ENCODE assay signal across 1 cellular context in genomic region chr10:119416855-119417254, GRCh38.
A peak's percentile ranks its signal among the peaks of the same experiment; 100 is the strongest.
TF ChIP-seq lines count a peak whose summit lies in the region.

No MANE protein-coding gene starts in this region.

TF ChIP-seq in HepG2, 621 proteins besides CTCF, POLR2A, EP300 and RAD21 (continued from another document and continues in another):
- TF ChIP-seq ZFYVE20 (CRISPR knock-in tag; IDR thresholded peaks at IDR 0.05; ENCODE audit: borderline replicate concordance, low read depth) = no peak
- TF ChIP-seq RAD51 (IDR thresholded peaks at IDR 0.05; ENCODE audit: borderline replicate concordance) = no peak
- TF ChIP-seq SMARCE1 (IDR thresholded peaks at IDR 0.05; ENCODE audit: borderline replicate concordance) = no peak
- no peak for TF ChIP-seq ZNF768 (CRISPR knock-in tag; IDR thresholded peaks at IDR 0.05)
- no peak for TF ChIP-seq RELA (CRISPR knock-in tag; IDR thresholded peaks at IDR 0.05)
- TF ChIP-seq CREB1 (IDR thresholded peaks at IDR 0.05) = no peak
- no peak for TF ChIP-seq CREB1 (CRISPR knock-in tag; IDR thresholded peaks at IDR 0.05)
- TF ChIP-seq FOXO1 (CRISPR knock-in tag; IDR thresholded peaks at IDR 0.05) = no peak; the same call in 1 of the 2 replicates
- no peak for TF ChIP-seq MXD1 (CRISPR knock-in tag; IDR thresholded peaks at IDR 0.05)
- TF ChIP-seq, protein P1, sequence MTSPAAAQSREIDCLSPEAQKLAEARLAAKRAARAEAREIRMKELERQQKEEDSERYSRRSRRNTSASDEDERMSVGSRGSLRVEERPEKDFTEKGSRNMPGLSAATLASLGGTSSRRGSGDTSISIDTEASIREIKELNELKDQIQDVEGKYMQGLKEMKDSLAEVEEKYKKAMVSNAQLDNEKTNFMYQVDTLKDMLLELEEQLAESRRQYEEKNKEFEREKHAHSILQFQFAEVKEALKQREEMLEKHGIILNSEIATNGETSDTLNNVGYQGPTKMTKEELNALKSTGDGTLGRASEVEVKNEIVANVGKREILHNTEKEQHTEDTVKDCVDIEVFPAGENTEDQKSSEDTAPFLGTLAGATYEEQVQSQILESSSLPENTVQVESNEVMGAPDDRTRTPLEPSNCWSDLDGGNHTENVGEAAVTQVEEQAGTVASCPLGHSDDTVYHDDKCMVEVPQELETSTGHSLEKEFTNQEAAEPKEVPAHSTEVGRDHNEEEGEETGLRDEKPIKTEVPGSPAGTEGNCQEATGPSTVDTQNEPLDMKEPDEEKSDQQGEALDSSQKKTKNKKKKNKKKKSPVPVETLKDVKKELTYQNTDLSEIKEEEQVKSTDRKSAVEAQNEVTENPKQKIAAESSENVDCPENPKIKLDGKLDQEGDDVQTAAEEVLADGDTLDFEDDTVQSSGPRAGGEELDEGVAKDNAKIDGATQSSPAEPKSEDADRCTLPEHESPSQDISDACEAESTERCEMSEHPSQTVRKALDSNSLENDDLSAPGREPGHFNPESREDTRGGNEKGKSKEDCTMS (CRISPR knock-in tag; conservative IDR thresholded peaks at IDR 0.05) = no peak
- TF ChIP-seq PRMT3 (CRISPR knock-in tag; IDR thresholded peaks at IDR 0.05; ENCODE audit: borderline replicate concordance, low read depth) = no peak
- TF ChIP-seq ZNF773 (CRISPR knock-in tag; IDR thresholded peaks at IDR 0.05; ENCODE audit: borderline replicate concordance) = no peak
- TF ChIP-seq ETV5 (CRISPR knock-in tag; IDR thresholded peaks at IDR 0.05; ENCODE audit: borderline replicate concordance) = no peak
- TF ChIP-seq ZNF781 (CRISPR knock-in tag; IDR thresholded peaks at IDR 0.05; ENCODE audit: borderline replicate concordance, not compliant biosample characterization) = no peak
- TF ChIP-seq ZNF607 (CRISPR knock-in tag; IDR thresholded peaks at IDR 0.05; ENCODE audit: borderline replicate concordance) = no peak
- TF ChIP-seq ETV6 (CRISPR knock-in tag; conservative IDR thresholded peaks at IDR 0.05) = no peak
- TF ChIP-seq ZNF75D (CRISPR knock-in tag; IDR thresholded peaks at IDR 0.05; ENCODE audit: borderline replicate concordance) = no peak
- no peak for TF ChIP-seq ZNF253 (CRISPR knock-in tag; IDR thresholded peaks at IDR 0.05; ENCODE audit: borderline replicate concordance)
- TF ChIP-seq, protein P2, sequence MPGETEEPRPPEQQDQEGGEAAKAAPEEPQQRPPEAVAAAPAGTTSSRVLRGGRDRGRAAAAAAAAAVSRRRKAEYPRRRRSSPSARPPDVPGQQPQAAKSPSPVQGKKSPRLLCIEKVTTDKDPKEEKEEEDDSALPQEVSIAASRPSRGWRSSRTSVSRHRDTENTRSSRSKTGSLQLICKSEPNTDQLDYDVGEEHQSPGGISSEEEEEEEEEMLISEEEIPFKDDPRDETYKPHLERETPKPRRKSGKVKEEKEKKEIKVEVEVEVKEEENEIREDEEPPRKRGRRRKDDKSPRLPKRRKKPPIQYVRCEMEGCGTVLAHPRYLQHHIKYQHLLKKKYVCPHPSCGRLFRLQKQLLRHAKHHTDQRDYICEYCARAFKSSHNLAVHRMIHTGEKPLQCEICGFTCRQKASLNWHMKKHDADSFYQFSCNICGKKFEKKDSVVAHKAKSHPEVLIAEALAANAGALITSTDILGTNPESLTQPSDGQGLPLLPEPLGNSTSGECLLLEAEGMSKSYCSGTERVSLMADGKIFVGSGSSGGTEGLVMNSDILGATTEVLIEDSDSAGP (CRISPR knock-in tag; IDR thresholded peaks at IDR 0.05; ENCODE audit: borderline replicate concordance) = peak; percentile 30; the same call in 1 of the 2 replicates
- peak; percentile 54 for TF ChIP-seq SALL1 (CRISPR knock-in tag; IDR thresholded peaks at IDR 0.05)
- TF ChIP-seq ZFP62 (CRISPR knock-in tag; IDR thresholded peaks at IDR 0.05) = 0 out of 2 replicates have a peak, but pooled peaks have one; percentile 14
- no peak for TF ChIP-seq ZNF549 (CRISPR knock-in tag; IDR thresholded peaks at IDR 0.05)
- no peak for TF ChIP-seq JUNB (CRISPR knock-in tag; IDR thresholded peaks at IDR 0.05; ENCODE audit: borderline replicate concordance)
- TF ChIP-seq TBL1XR1 (IDR thresholded peaks at IDR 0.05; ENCODE audit: borderline replicate concordance, low read length, partially characterized antibody) = no peak
- TF ChIP-seq NFATC3 (CRISPR knock-in tag; IDR thresholded peaks at IDR 0.05) = no peak
- TF ChIP-seq HDAC6 (IDR thresholded peaks at IDR 0.05; ENCODE audit: low read depth, low read length) = no peak
- no peak for TF ChIP-seq GZF1 (CRISPR knock-in tag; IDR thresholded peaks at IDR 0.05)
- TF ChIP-seq ZNF281 (CRISPR knock-in tag; IDR thresholded peaks at IDR 0.05; ENCODE audit: borderline replicate concordance) = no peak
- TF ChIP-seq SMYD3 (CRISPR knock-in tag; IDR thresholded peaks at IDR 0.05) = no peak
- TF ChIP-seq STAT5B (CRISPR knock-in tag; IDR thresholded peaks at IDR 0.05) = no peak
- peak; percentile 28; the same call in 1 of the 2 replicates for TF ChIP-seq ZNF740 (CRISPR knock-in tag; IDR thresholded peaks at IDR 0.05)
- TF ChIP-seq NONO (IDR thresholded peaks at IDR 0.05) = no peak
- no peak for TF ChIP-seq NONO (CRISPR knock-in tag; conservative IDR thresholded peaks at IDR 0.05)
- TF ChIP-seq, protein P3, sequence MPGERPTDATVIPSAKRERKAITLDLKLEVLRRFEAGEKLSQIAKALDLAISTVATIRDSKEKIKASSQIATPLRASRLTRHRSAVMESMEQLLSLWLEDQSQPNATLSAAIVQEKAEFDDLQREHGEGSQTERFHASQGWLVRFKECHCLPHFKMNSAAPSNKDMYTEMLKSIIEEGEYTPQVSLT (CRISPR knock-in tag; IDR thresholded peaks at IDR 0.05; ENCODE audit: borderline replicate concordance, low read depth) = no peak
- TF ChIP-seq CBX2 (IDR thresholded peaks at IDR 0.05; ENCODE audit: low read depth, low read length) = no peak
- no peak for TF ChIP-seq CBX2 (CRISPR knock-in tag; IDR thresholded peaks at IDR 0.05; ENCODE audit: low read depth)
- no peak for TF ChIP-seq SNAPC5 (CRISPR knock-in tag; IDR thresholded peaks at IDR 0.05; ENCODE audit: borderline replicate concordance)
- TF ChIP-seq AHR (CRISPR knock-in tag; IDR thresholded peaks at IDR 0.05) = no peak
- no peak for TF ChIP-seq ONECUT2 (CRISPR knock-in tag; IDR thresholded peaks at IDR 0.05)
- TF ChIP-seq JUN (CRISPR knock-in tag; IDR thresholded peaks at IDR 0.05) = no peak
- no peak for TF ChIP-seq E2F5 (CRISPR knock-in tag; conservative IDR thresholded peaks at IDR 0.05)
- TF ChIP-seq ZNF430 (CRISPR knock-in tag; IDR thresholded peaks at IDR 0.05) = no peak
- no peak for TF ChIP-seq NFYC (CRISPR knock-in tag; IDR thresholded peaks at IDR 0.05)
- 0 out of 2 replicates have a peak, but pooled peaks have one; percentile 50 for TF ChIP-seq NFKB2 (CRISPR knock-in tag; IDR thresholded peaks at IDR 0.05; ENCODE audit: borderline replicate concordance)
- no peak for TF ChIP-seq SIX4 (CRISPR knock-in tag; IDR thresholded peaks at IDR 0.05)
- TF ChIP-seq HNF1B (CRISPR knock-in tag; IDR thresholded peaks at IDR 0.05) = no peak
- TF ChIP-seq FOXA1 (IDR thresholded peaks at IDR 0.05) = no peak
- TF ChIP-seq FOXA1 (CRISPR knock-in tag; IDR thresholded peaks at IDR 0.05) = no peak
- no peak for TF ChIP-seq ZNF264 (CRISPR knock-in tag; IDR thresholded peaks at IDR 0.05)
- no peak for TF ChIP-seq TARDBP (CRISPR knock-in tag; IDR thresholded peaks at IDR 0.05)
- TF ChIP-seq RBM39 (IDR thresholded peaks at IDR 0.05; ENCODE audit: low read depth, low read length, poor library complexity, severe bottlenecking) = no peak
- TF ChIP-seq KAT8 (CRISPR knock-in tag; IDR thresholded peaks at IDR 0.05) = no peak
- no peak for TF ChIP-seq ZSCAN29 (CRISPR knock-in tag; conservative IDR thresholded peaks at IDR 0.05)
- no peak for TF ChIP-seq NFIB (CRISPR knock-in tag; IDR thresholded peaks at IDR 0.05; ENCODE audit: borderline replicate concordance)
- no peak for TF ChIP-seq HNF4A (CRISPR knock-in tag; IDR thresholded peaks at IDR 0.05)
- TF ChIP-seq, protein P4, sequence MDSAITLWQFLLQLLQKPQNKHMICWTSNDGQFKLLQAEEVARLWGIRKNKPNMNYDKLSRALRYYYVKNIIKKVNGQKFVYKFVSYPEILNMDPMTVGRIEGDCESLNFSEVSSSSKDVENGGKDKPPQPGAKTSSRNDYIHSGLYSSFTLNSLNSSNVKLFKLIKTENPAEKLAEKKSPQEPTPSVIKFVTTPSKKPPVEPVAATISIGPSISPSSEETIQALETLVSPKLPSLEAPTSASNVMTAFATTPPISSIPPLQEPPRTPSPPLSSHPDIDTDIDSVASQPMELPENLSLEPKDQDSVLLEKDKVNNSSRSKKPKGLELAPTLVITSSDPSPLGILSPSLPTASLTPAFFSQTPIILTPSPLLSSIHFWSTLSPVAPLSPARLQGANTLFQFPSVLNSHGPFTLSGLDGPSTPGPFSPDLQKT (CRISPR knock-in tag; IDR thresholded peaks at IDR 0.05; ENCODE audit: borderline replicate concordance) = no peak
- no peak for TF ChIP-seq RBM22 (optimal IDR thresholded peaks at IDR 0.05; ENCODE audit: low read length)
- no peak for TF ChIP-seq ZFP36L1 (CRISPR knock-in tag; IDR thresholded peaks at IDR 0.05)
- TF ChIP-seq ZNF616 (CRISPR knock-in tag; IDR thresholded peaks at IDR 0.05; ENCODE audit: low read depth) = no peak
